Comparison of ENCODE assay signal across 9 cellular contexts in genomic region chr12:121786441-121786825, GRCh38. TPM values are rescaled to one million over a fixed set of nuclear protein-coding genes. Genes with fewer than 3 reads are reported as not detected.
DNase-seq lines count a peak whose midpoint lies in the region; ATAC-seq, FAIRE-seq and TF ChIP-seq lines count a peak whose summit lies in the region.
"Had no signal": no experiment of that assay in that cellular context is flagged by ENCODE, and none has a peak within 500 bp of the region (broad histone marks: within the 10 kb centered on the region; RNA-seq: fewer than 3 reads in every experiment).

No MANE protein-coding gene starts in this region.

- TF ChIP-seq POLR2A in Peyer's patch (IDR thresholded peaks at IDR 0.05) (peak in 1 of 2 donors; percentile 91), breast epithelium (IDR thresholded peaks at IDR 0.05) (no peak)

- H3K27ac ChIP-seq in Peyer's patch = peak overlapping the region; percentile 75 to 97 (median 94)
- peak overlapping the region; percentile 46 to 69 for H3K27ac ChIP-seq in breast epithelium

- no peak for FAIRE-seq in D721Med (lab: Jason Lieb, UNC)

- H3K27me3 ChIP-seq in Peyer's patch (no peaks in the 10 kb centered on the region), breast epithelium (no peaks in the 10 kb centered on the region)
- H3K27me3 ChIP-seq: heart left ventricle had no signal

- H3K4me1 ChIP-seq in Peyer's patch (peaks cover 7 to 64% (median 51%) of the 10 kb centered on the region in 4 donors), breast epithelium (no peaks in the 10 kb centered on the region)

- no peak overlapping the region for H3K4me3 ChIP-seq in Peyer's patch
- no peak overlapping the region for H3K4me3 ChIP-seq in breast epithelium
- H3K4me3 ChIP-seq: heart left ventricle had no signal

- no peaks in the 10 kb centered on the region for H3K9me3 ChIP-seq in Peyer's patch
- H3K9me3 ChIP-seq in breast epithelium = no peaks in the 10 kb centered on the region
- H3K9me3 ChIP-seq: heart left ventricle had no signal

- intact Hi-C loops in breast epithelium (cut with DNase I; ENCODE audit: low total_unique reads) = no loop called here

- H3K36me3 ChIP-seq in Peyer's patch (no peaks in the 10 kb centered on the region), breast epithelium (no peaks in the 10 kb centered on the region)
- H3K36me3 ChIP-seq: heart left ventricle had no signal

- peak in 2 of 6 experiments; percentile 7 to 14 for TF ChIP-seq CTCF in Peyer's patch (IDR thresholded peaks at IDR 0.05)
- TF ChIP-seq CTCF in breast epithelium (IDR thresholded peaks at IDR 0.05) = no peak
- TF ChIP-seq CTCF in D721Med (IDR thresholded peaks at IDR 0.05; ENCODE audit: insufficient read depth, missing control alignments) = no peak
- no peak for TF ChIP-seq CTCF in GM10266 (IDR thresholded peaks at IDR 0.05; ENCODE audit: control insufficient read depth, insufficient read depth, low read depth, missing control alignments)

- DNase-seq in Caki2 (ENCODE audit: low read depth) (peak; percentile 95), Peyer's patch (peak in 2 of 3 donors; percentile 82 to 94), breast epithelium (ENCODE audit: low spot score in 2 of 2) (peak; percentile 83 to 84), myocyte (ENCODE audit: low read depth) (peak; percentile 64), D341Med (ENCODE audit: low spot score) (no peak), D721Med (ENCODE audit: insufficient read length, low spot score) (no peak), GM10266 (ENCODE audit: extremely low spot score) (no peak)

- ATAC-seq in HG03342 (IDR thresholded peaks at IDR 0.05; ENCODE audit: unreplicated experiment) = no peak

- in situ Hi-C loops in Caki2 (cut with HindIII; ENCODE audit: low pct_unique_long_range_greater_than_20kb, low sequenced_read_pairs) = no loop called here

RNA-seq across cellular contexts. Expression of gene RHOF, which starts 7.1 kb away (rescaled TPM):
- 54.8 and 81.4 TPM in 2 replicates for total RNA-seq in Caki2 (2014; rRNA removed; shearing (Covaris generic); ENCODE audit: low replicate concordance)
- total RNA-seq in Peyer's patch (100 to 1,000 TPM in 2 of 4 donors, 10 to 100 TPM in 2; 31.4 to 134 (median 91.0) TPM), breast epithelium (10 to 100 TPM in 2 of 3 donors, 1 to 10 TPM in 1; 5.8 to 13.1 (median 12.0) TPM), myocyte (2.3 and 2.4 TPM in 2 replicates)
- 2.7 TPM for polyA plus RNA-seq in myocyte (2012)

RNA-seq across cellular contexts. Expression of gene SETD1B, which starts 17.4 kb away (rescaled TPM):
- total RNA-seq in Caki2 (2014; rRNA removed; shearing (Covaris generic); ENCODE audit: low replicate concordance) = 0.61 and 3.4 TPM in 2 replicates
- 10 to 100 TPM; 15.4 to 30.5 (median 25.3) TPM for total RNA-seq in Peyer's patch
- 1 to 10 TPM; 4.2 to 7.9 (median 6.1) TPM for total RNA-seq in breast epithelium
- 3.9 and 4.0 TPM in 2 replicates for total RNA-seq in myocyte
- polyA plus RNA-seq in myocyte (2012) = 7.4 TPM

Comparison
In these comparisons a context has a peak if more than half of its experiments do, and no peak if none do; other contexts are left out.
1. DNase-seq: peak in Caki2 (single experiment), Peyer's patch (2 of 3), breast epithelium (2 of 2) and myocyte (single experiment); none in D341Med (single experiment), D721Med (single experiment) and GM10266 (single experiment).